Comparison of ENCODE assay signal across 10 cellular contexts in genomic region chr7:22697897-22698645, GRCh38. TPM values are rescaled to one million over a fixed set of nuclear protein-coding genes. Genes with fewer than 3 reads are reported as not detected.
A peak's percentile ranks its signal among the peaks of the same experiment; 100 is the strongest.
DNase-seq lines count a peak whose midpoint lies in the region; ATAC-seq, FAIRE-seq and TF ChIP-seq lines count a peak whose summit lies in the region.
"Had no signal": no experiment of that assay in that cellular context is flagged by ENCODE, and none has a peak within 500 bp of the region (broad histone marks: within the 10 kb centered on the region; RNA-seq: fewer than 3 reads in every experiment).

No MANE protein-coding gene starts in this region.

- peaks cover 14% of the 10 kb centered on the region for H3K27me3 Mint-ChIP-seq in dendritic cell treated with granulocyte-macrophage colony-stimulating factor and Interleukin-4, amounts not matched to agents 40 ng/mL and 50 ng/mL, for 4 days

- no peak for DNase-seq in GM12891 (ENCODE audit: insufficient read length, low spot score)
- no peak for DNase-seq in GM03348 (ENCODE audit: low spot score)
- DNase-seq in NCI-H82 treated with DMSO at 0.1 percent for 48 hours (lab: John Stamatoyannopoulos, UW; ENCODE audit: unreplicated experiment), result no peak
- no peak for DNase-seq in NCI-H128 (lab: John Stamatoyannopoulos, UW; ENCODE audit: unreplicated experiment)
- no peak for DNase-seq in colonic mucosa

- ATAC-seq in GM19468 (IDR thresholded peaks at IDR 0.05; ENCODE audit: extremely low read depth, unreplicated experiment) (peak; percentile 24), HG03378 (IDR thresholded peaks at IDR 0.05; ENCODE audit: unreplicated experiment) (peak; percentile 81)
- ATAC-seq: Panc1 had no signal

- no peak overlapping the region for H3K4me3 ChIP-seq in colonic mucosa
- H3K4me3 ChIP-seq: cardiac muscle cell had no signal

- H3K36me3 Mint-ChIP-seq in dendritic cell treated with granulocyte-macrophage colony-stimulating factor and Interleukin-4, amounts not matched to agents 40 ng/mL and 50 ng/mL, for 4 days (ENCODE audit: low read depth), result no peaks in the 10 kb centered on the region

- H3K27me3 ChIP-seq in colonic mucosa, result no peaks in the 10 kb centered on the region
- H3K27me3 ChIP-seq: cardiac muscle cell had no signal

- no peaks in the 10 kb centered on the region for H3K9me3 Mint-ChIP-seq in dendritic cell treated with granulocyte-macrophage colony-stimulating factor and Interleukin-4, amounts not matched to agents 40 ng/mL and 50 ng/mL, for 4 days

- H3K9me3 ChIP-seq in colonic mucosa, result no peaks in the 10 kb centered on the region

- peaks cover 69% of the 10 kb centered on the region for H3K4me1 Mint-ChIP-seq in dendritic cell treated with granulocyte-macrophage colony-stimulating factor and Interleukin-4, amounts not matched to agents 40 ng/mL and 50 ng/mL, for 4 days (ENCODE audit: low read depth)

- no peak for TF ChIP-seq CTCF in colonic mucosa (IDR thresholded peaks at IDR 0.05)

- intact Hi-C loops in dendritic cell treated with granulocyte-macrophage colony-stimulating factor and Interleukin-4, amounts not matched to agents 40 ng/mL and 50 ng/mL, for 4 days (cut with micrococcal nuclease), result loop anchor here (2.0 kb wide), 1 partner anchor 35 kb away; no protein-coding TSS in a partner anchor
- intact Hi-C loops in colonic mucosa (cut with DNase I), result no loop called here

- no peaks in the 10 kb centered on the region for H3K4me1 ChIP-seq in colonic mucosa

- peak overlapping the region; percentile 47 for H3K27ac Mint-ChIP-seq in dendritic cell treated with granulocyte-macrophage colony-stimulating factor and Interleukin-4, amounts not matched to agents 40 ng/mL and 50 ng/mL, for 4 days

- no peaks in the 10 kb centered on the region for H3K36me3 ChIP-seq in colonic mucosa
- H3K36me3 ChIP-seq: cardiac muscle cell had no signal

- no peak for TF ChIP-seq POLR2A in GM12891 (IDR thresholded peaks at IDR 0.05; ENCODE audit: low read depth, low read length)

- peak; percentile 40 for FAIRE-seq in GM12891 (lab: Jason Lieb, UNC)

- no peak overlapping the region for H3K27ac ChIP-seq in colonic mucosa
- H3K27ac ChIP-seq: cardiac muscle cell had no signal

- no peak overlapping the region for H3K9ac ChIP-seq in colonic mucosa (ENCODE audit: low read depth in 2 of 2, low read length in 2 of 2)

- no peak overlapping the region for H3K4me3 Mint-ChIP-seq in dendritic cell treated with granulocyte-macrophage colony-stimulating factor and Interleukin-4, amounts not matched to agents 40 ng/mL and 50 ng/mL, for 4 days

TF ChIP-seq in GM12891, 5 proteins besides CTCF, POLR2A, EP300 and RAD21:
- TF ChIP-seq SPI1 (IDR thresholded peaks at IDR 0.05; ENCODE audit: low read depth, low read length), result peak; percentile 62
- no peak for TF ChIP-seq PAX5 (IDR thresholded peaks at IDR 0.05; ENCODE audit: insufficient read depth, low read length, severe bottlenecking)

RNA-seq across cellular contexts. Expression of gene IL6, which starts 28.9 kb away (rescaled TPM):
- 0.69 TPM for polyA plus RNA-seq in GM12891 (2012; ENCODE audit: low read depth, missing spikeins)
- total RNA-seq in colonic mucosa, result under 1 TPM in 1 of 2 donors, not detected in 1; 0.77 TPM
- total RNA-seq: cardiac muscle cell had no signal
- polyA plus RNA-seq: cardiac muscle cell had no signal
